13 cellular contexts compared by ENCODE assay signal in the genomic region with DNA sequence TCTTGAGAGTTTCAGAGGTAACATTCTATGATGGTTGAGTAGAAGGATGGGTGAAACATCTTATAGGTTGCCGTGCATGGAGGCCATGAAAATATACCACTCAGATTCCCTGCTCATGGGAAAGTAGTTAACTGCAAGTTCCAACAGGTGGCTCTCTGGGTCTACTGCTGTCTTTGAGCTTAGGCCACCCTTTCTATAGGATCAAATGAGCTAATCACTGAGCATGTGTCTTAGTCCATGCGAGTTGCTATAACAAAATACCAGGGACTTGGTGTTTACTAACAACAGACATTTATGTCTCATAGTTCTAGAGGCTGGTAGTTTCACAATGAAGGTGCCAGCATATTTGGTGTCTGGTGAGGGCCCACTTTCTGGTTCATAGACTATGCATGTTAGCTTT.
DNase-seq lines count a peak whose midpoint lies in the region; ATAC-seq, FAIRE-seq and TF ChIP-seq lines count a peak whose summit lies in the region.
"Had no signal": no experiment of that assay in that cellular context is flagged by ENCODE, and none has a peak within 500 bp of the region (broad histone marks: within the 10 kb centered on the region; RNA-seq: fewer than 3 reads in every experiment).

No MANE protein-coding gene starts in this region.

- no peaks in the 10 kb centered on the region for H3K9me3 Mint-ChIP-seq in CD4-positive, alpha-beta T cell

- CTCF ChIA-PET in CD4-positive, alpha-beta T cell (lab: Charles Lee), result no interaction called here

- H3K4me1 Mint-ChIP-seq in CD4-positive, alpha-beta T cell (ENCODE audit: low read depth), result no peaks in the 10 kb centered on the region
- H3K4me1 Mint-ChIP-seq: stimulated activated memory B cell treated with anti-CD40 and anti-IgM and Interleukin-4, amounts not matched to agents 10 μg/mL and 1 μg/mL and 100 μg/mL, for 72 hours had no signal

- H3K36me3 ChIP-seq in MM.1S (replicated peaks; ENCODE audit: insufficient read depth, low read length), result no peaks in the 10 kb centered on the region
- H3K36me3 ChIP-seq in adipocyte (ENCODE audit: control insufficient read depth, insufficient read depth, low read length, severe bottlenecking), result no peaks in the 10 kb centered on the region
- H3K36me3 ChIP-seq in keratinocyte (ENCODE audit: control insufficient read depth in 2 of 2, extremely low read depth in 1 of 2, insufficient read depth in 2 of 2, low read length in 2 of 2), result no peaks in the 10 kb centered on the region

- H3K27me3 ChIP-seq in MM.1S (replicated peaks; ENCODE audit: insufficient read depth, low read length) (no peaks in the 10 kb centered on the region), adipocyte (replicated peaks; ENCODE audit: control insufficient read depth, insufficient read depth, low read length) (no peaks in the 10 kb centered on the region), keratinocyte (ENCODE audit: control insufficient read depth, extremely low read depth, insufficient read depth, low read length) (no peaks in the 10 kb centered on the region)
- no peaks in the 10 kb centered on the region for H3K27me3 ChIP-seq in CD4-positive, alpha-beta T cell (ENCODE audit: control insufficient read depth, insufficient read depth, low read length)

- H3K9ac ChIP-seq in MM.1S (ENCODE audit: low read length) (no peak overlapping the region), adipocyte (ENCODE audit: low read length) (no peak overlapping the region), keratinocyte (ENCODE audit: control insufficient read depth, extremely low read depth, insufficient read depth, low read length) (no peak overlapping the region)

- ATAC-seq in GM19035 (IDR thresholded peaks at IDR 0.05; ENCODE audit: unreplicated experiment), result no peak
- ATAC-seq in CD4-positive, alpha-beta T cell (ENCODE audit: poor library complexity), result no peak
- no peak for ATAC-seq in HG02588 (IDR thresholded peaks at IDR 0.05; ENCODE audit: unreplicated experiment)
- ATAC-seq: stimulated activated memory B cell treated with anti-CD40 and anti-IgM and Interleukin-4, amounts not matched to agents 10 μg/mL and 1 μg/mL and 100 μg/mL, for 72 hours had no signal

- no peaks in the 10 kb centered on the region for H3K4me1 ChIP-seq in MM.1S (ENCODE audit: low read length)
- H3K4me1 ChIP-seq in adipocyte (ENCODE audit: control insufficient read depth, insufficient read depth, low read length), result no peaks in the 10 kb centered on the region
- H3K4me1 ChIP-seq in keratinocyte (ENCODE audit: control insufficient read depth, extremely low read depth, insufficient read depth, low read length), result no peaks in the 10 kb centered on the region

- H3K27me3 Mint-ChIP-seq in CD4-positive, alpha-beta T cell, result no peaks in the 10 kb centered on the region
- H3K27me3 Mint-ChIP-seq: activated naive CD8-positive, alpha-beta T cell; stimulated activated memory B cell treated with anti-CD40 and anti-IgM and Interleukin-4, amounts not matched to agents 10 μg/mL and 1 μg/mL and 100 μg/mL, for 72 hours had no signal

- no peaks in the 10 kb centered on the region for H4K20me1 ChIP-seq in MM.1S (ENCODE audit: insufficient read depth, low read length)
- H4K20me1 ChIP-seq in keratinocyte (ENCODE audit: control insufficient read depth, extremely low read depth, insufficient read depth, low read length), result no peaks in the 10 kb centered on the region

- no peaks in the 10 kb centered on the region for H3K9me2 ChIP-seq in MM.1S (replicated peaks; ENCODE audit: insufficient read depth, low read length)

- H3K36me3 Mint-ChIP-seq in CD4-positive, alpha-beta T cell (ENCODE audit: low read depth), result no peaks in the 10 kb centered on the region
- H3K36me3 Mint-ChIP-seq: activated naive CD8-positive, alpha-beta T cell; stimulated activated memory B cell treated with anti-CD40 and anti-IgM and Interleukin-4, amounts not matched to agents 10 μg/mL and 1 μg/mL and 100 μg/mL, for 72 hours had no signal

- H3K27ac ChIP-seq in MM.1S (ENCODE audit: low read length) (no peak overlapping the region), keratinocyte (ENCODE audit: control insufficient read depth, insufficient read depth, low read length) (no peak overlapping the region)
- no peak overlapping the region for H3K27ac ChIP-seq in CD4-positive, alpha-beta T cell (ENCODE audit: low read depth, low read length)
- H3K27ac ChIP-seq: skin epidermis had no signal

- H3K4me3 Mint-ChIP-seq in CD4-positive, alpha-beta T cell, result no peak overlapping the region
- H3K4me3 Mint-ChIP-seq: activated naive CD8-positive, alpha-beta T cell; stimulated activated memory B cell treated with anti-CD40 and anti-IgM and Interleukin-4, amounts not matched to agents 10 μg/mL and 1 μg/mL and 100 μg/mL, for 72 hours had no signal

- TF ChIP-seq CTCF in GM12864 (IDR thresholded peaks at IDR 0.05; ENCODE audit: low read depth, low read length, missing control alignments), result peak; percentile 3
- no peak for TF ChIP-seq CTCF in MM.1S (IDR thresholded peaks at IDR 0.05; ENCODE audit: low read length)
- TF ChIP-seq CTCF in keratinocyte (optimal IDR thresholded peaks at IDR 0.05 in 1 of 3, IDR thresholded peaks at IDR 0.05 in 1 of 3, conservative IDR thresholded peaks at IDR 0.05 in 1 of 3; ENCODE audit: extremely low read depth in 1 of 3, insufficient read depth in 2 of 3, low read length in 3 of 3), result peak; percentile 40 to 60 (median 46)
- TF ChIP-seq CTCF in CD4-positive, alpha-beta T cell (IDR thresholded peaks at IDR 0.05), result no peak

- H3K79me2 ChIP-seq in MM.1S (ENCODE audit: low read length) (no peaks in the 10 kb centered on the region), keratinocyte (ENCODE audit: control insufficient read depth, insufficient read depth, low read length) (no peaks in the 10 kb centered on the region)

- no peak overlapping the region for H3K27ac Mint-ChIP-seq in CD4-positive, alpha-beta T cell
- H3K27ac Mint-ChIP-seq: activated naive CD8-positive, alpha-beta T cell; stimulated activated memory B cell treated with anti-CD40 and anti-IgM and Interleukin-4, amounts not matched to agents 10 μg/mL and 1 μg/mL and 100 μg/mL, for 72 hours had no signal

- H3F3A ChIP-seq in MM.1S (ENCODE audit: insufficient read depth, low read length), result no peaks in the 10 kb centered on the region

- H2AFZ ChIP-seq in MM.1S (ENCODE audit: low read length) (no peak overlapping the region), keratinocyte (ENCODE audit: control insufficient read depth, low read length) (no peak overlapping the region)

- H3K4me2 ChIP-seq in MM.1S (ENCODE audit: low read depth, low read length) (no peak overlapping the region), keratinocyte (ENCODE audit: control insufficient read depth, extremely low read depth, insufficient read depth, low read depth, low read length) (no peak overlapping the region)

- intact Hi-C loops in CD4-positive, alpha-beta T cell (cut with DNase I, micrococcal nuclease), result no loop called here

- FAIRE-seq in keratinocyte (lab: Jason Lieb, UNC), result no peak

- dilution Hi-C loops in keratinocyte (cut with MboI; ENCODE audit: extremely low pct_ligation_motif_present, low sequenced_read_pairs), result no loop called here

- no peaks in the 10 kb centered on the region for H3K9me1 ChIP-seq in keratinocyte (ENCODE audit: control insufficient read depth, extremely low read depth, insufficient read depth, low read length)

- POLR2A ChIA-PET in CD4-positive, alpha-beta T cell (lab: Charles Lee), result no interaction called here

- DNase-seq in GM12864 (ENCODE audit: low read depth), result no peak
- DNase-seq in MM.1S, result peak; percentile 16
- peak; percentile 12 for DNase-seq in adipocyte (ENCODE audit: low read depth)
- no peak for DNase-seq in keratinocyte (ENCODE audit: low read depth, low spot score)
- DNase-seq in occipital lobe (lab: John Stamatoyannopoulos, UW), result no peak
- DNase-seq in CD4-positive, alpha-beta T cell, result no peak
- DNase-seq: DMS79, NCI-H510A treated with DMSO at 0.1 percent for 48 hours had no signal

- no peaks in the 10 kb centered on the region for H3K9me3 ChIP-seq in MM.1S (replicated peaks; ENCODE audit: insufficient read depth, low read length)
- H3K9me3 ChIP-seq in adipocyte (ENCODE audit: control insufficient read depth, low read length), result no peaks in the 10 kb centered on the region
- H3K9me3 ChIP-seq in keratinocyte (ENCODE audit: control insufficient read depth, low read depth, low read length), result no peaks in the 10 kb centered on the region
- no peaks in the 10 kb centered on the region for H3K9me3 ChIP-seq in CD4-positive, alpha-beta T cell (ENCODE audit: control insufficient read depth, low read length)

- H3K4me3 ChIP-seq in GM12864 (ENCODE audit: low read depth, low read length) (no peak overlapping the region), MM.1S (ENCODE audit: low read length) (no peak overlapping the region), adipocyte (ENCODE audit: low read length) (no peak overlapping the region), keratinocyte (ENCODE audit: control insufficient read depth in 2 of 3, extremely low read depth in 1 of 3, insufficient read depth in 2 of 3, low read depth in 1 of 3, low read length in 3 of 3) (no peak overlapping the region)
- H3K4me3 ChIP-seq: skin epidermis had no signal

Comparison
In these comparisons a context has a peak if more than half of its experiments do, and no peak if none do; other contexts are left out.
1. DNase-seq: peak in MM.1S (single experiment) and adipocyte (single experiment); none in GM12864 (single experiment), keratinocyte (single experiment), occipital lobe (single experiment) and CD4-positive, alpha-beta T cell (0 of 10).
2. CTCF ChIP-seq: peak in GM12864 (single experiment) and keratinocyte (3 of 3); none in MM.1S (single experiment) and CD4-positive, alpha-beta T cell (single experiment).